ENCODE assay signal across 2 cellular contexts in genomic region chr1:235826102-235826854, GRCh38.
TF ChIP-seq lines count a peak whose summit lies in the region.

No MANE protein-coding gene starts in this region.

TF ChIP-seq in GM12878, 131 proteins besides CTCF, POLR2A, EP300 and RAD21 (continued from another document):
- TF ChIP-seq ELK1 (IDR thresholded peaks at IDR 0.05; ENCODE audit: low read depth, low read length) (no peak), CBFB (IDR thresholded peaks at IDR 0.05; ENCODE audit: low read depth) (no peak), ATF3 (IDR thresholded peaks at IDR 0.05; ENCODE audit: borderline replicate concordance, extremely low read depth, low read depth, low read length) (no peak), PRDM15 (CRISPR knock-in tag; IDR thresholded peaks at IDR 0.05) (no peak), TCF7 (IDR thresholded peaks at IDR 0.05; ENCODE audit: borderline replicate concordance) (no peak), STAT1 (conservative IDR thresholded peaks at IDR 0.05) (no peak)

TF ChIP-seq in liver, 16 proteins besides CTCF, POLR2A, EP300 and RAD21 (continued from another document):
- TF ChIP-seq ATF3 (IDR thresholded peaks at IDR 0.05) (no peak), ZBTB33 (IDR thresholded peaks at IDR 0.05) (no peak), FOXA2 (IDR thresholded peaks at IDR 0.05) (peak; percentile 87), REST (IDR thresholded peaks at IDR 0.05) (no peak), HNF4G (IDR thresholded peaks at IDR 0.05) (no peak)
- TF ChIP-seq, protein P1, sequence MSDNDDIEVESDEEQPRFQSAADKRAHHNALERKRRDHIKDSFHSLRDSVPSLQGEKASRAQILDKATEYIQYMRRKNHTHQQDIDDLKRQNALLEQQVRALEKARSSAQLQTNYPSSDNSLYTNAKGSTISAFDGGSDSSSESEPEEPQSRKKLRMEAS (IDR thresholded peaks at IDR 0.05) = no peak
TF ChIP-seq in liver: peak in this region for 6.
